ENCODE assay signal across 16 cellular contexts in the genomic region with DNA sequence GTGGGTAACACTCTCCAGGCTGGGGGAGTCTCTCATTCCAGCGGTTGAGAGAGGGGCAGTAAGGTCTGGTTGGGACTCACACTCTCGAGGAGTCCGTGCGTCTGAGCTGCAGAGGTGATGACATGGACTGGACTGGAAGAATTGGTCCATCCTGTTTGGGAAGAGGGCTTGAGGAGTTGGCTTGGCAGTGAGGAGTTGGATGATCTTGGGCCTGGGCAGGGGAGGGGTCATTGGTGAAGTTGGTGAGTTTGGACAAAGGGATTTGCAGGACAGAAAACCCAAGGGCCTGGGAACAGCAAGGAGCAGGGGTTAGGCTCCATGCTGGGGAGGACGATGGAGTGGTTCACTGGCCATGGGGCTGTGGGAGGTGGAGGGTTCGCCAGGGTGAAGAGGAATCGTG. TPM values are rescaled to one million over a fixed set of nuclear protein-coding genes. Genes with fewer than 3 reads are reported as not detected.
DNase-seq lines count a peak whose midpoint lies in the region; ATAC-seq, FAIRE-seq and TF ChIP-seq lines count a peak whose summit lies in the region.
"Had no signal": no experiment of that assay in that cellular context is flagged by ENCODE, and none has a peak within 500 bp of the region (broad histone marks: within the 10 kb centered on the region; RNA-seq: fewer than 3 reads in every experiment).

No MANE protein-coding gene starts in this region.

- no peak overlapping the region for H4K91ac ChIP-seq in trophoblast cell (ENCODE audit: low read depth, low read length)
- no peak overlapping the region for H4K91ac ChIP-seq in neuronal stem cell (ENCODE audit: low read depth, low read length, poor library complexity)

- H3K4ac ChIP-seq in trophoblast cell (ENCODE audit: low read depth, low read length) = peak overlapping the region; percentile 35
- H3K4ac ChIP-seq in neuronal stem cell (ENCODE audit: low read length) = no peak overlapping the region

- H2BK12ac ChIP-seq in trophoblast cell (ENCODE audit: low read length) (no peak overlapping the region), neuronal stem cell (ENCODE audit: low read length) (no peak overlapping the region)

- H3K27ac ChIP-seq in CD4-positive, alpha-beta T cell (ENCODE audit: low read depth, low read length) = no peak overlapping the region
- H3K27ac ChIP-seq in PC-3 (ENCODE audit: low read length) = no peak overlapping the region
- H3K27ac ChIP-seq in endodermal cell (ENCODE audit: low read depth, low read length) = no peak overlapping the region
- H3K27ac ChIP-seq in trophoblast cell (ENCODE audit: low read depth, low read length) = no peak overlapping the region
- no peak overlapping the region for H3K27ac ChIP-seq in neuronal stem cell (replicated peaks; ENCODE audit: low read length)
- H3K27ac ChIP-seq: coronary artery had no signal

- H3K36me3 ChIP-seq in PC-3 (ENCODE audit: low read depth, low read length) = no peaks in the 10 kb centered on the region
- peaks cover 20% of the 10 kb centered on the region for H3K36me3 ChIP-seq in endodermal cell (ENCODE audit: control insufficient read depth, insufficient read depth, low read length)
- peaks cover 0 to 4% of the 10 kb centered on the region in 2 experiments for H3K36me3 ChIP-seq in trophoblast cell (ENCODE audit: control insufficient read depth in 1 of 2, insufficient read depth in 2 of 2, low read length in 2 of 2)
- peaks cover 5 to 16% of the 10 kb centered on the region in 2 donors for H3K36me3 ChIP-seq in neuronal stem cell (replicated peaks in 1 of 2; ENCODE audit: control insufficient read depth in 2 of 2, insufficient read depth in 2 of 2, low read length in 2 of 2)

- H2BK15ac ChIP-seq in neuronal stem cell (ENCODE audit: low read length) = no peak overlapping the region

- DNase-seq in CD4-positive, alpha-beta T cell = no peak
- DNase-seq in PC-3 (no peak), endodermal cell (peak; percentile 36), trophoblast cell (no peak), GM12892 (ENCODE audit: insufficient read length) (no peak), NCI-H128 (lab: John Stamatoyannopoulos, UW; ENCODE audit: unreplicated experiment) (no peak), neuronal stem cell (ENCODE audit: low spot score) (no peak), GM10248 (ENCODE audit: extremely low spot score) (no peak)
- DNase-seq: activated naive CD8-positive, alpha-beta T cell treated with anti-CD3 and anti-CD28 coated beads, Interleukin-2, amount 10 ng/mL, durations not matched to agents 7 days and 5 days; BE2C; HCEC 1CT; NCI-H82; Right ventricle myocardium superior had no signal

- H2AK5ac ChIP-seq in trophoblast cell (ENCODE audit: low read length) (no peak overlapping the region), neuronal stem cell (ENCODE audit: low read depth, low read length) (no peak overlapping the region)

- H3K36me3 Mint-ChIP-seq in CD4-positive, alpha-beta T cell (ENCODE audit: low read depth) = peaks cover 17% of the 10 kb centered on the region
- H3K36me3 Mint-ChIP-seq in endodermal cell (ENCODE audit: low read depth) = peaks cover 32% of the 10 kb centered on the region

- no peak overlapping the region for H2BK120ac ChIP-seq in trophoblast cell (ENCODE audit: insufficient read depth, low read length, poor library complexity)
- no peak overlapping the region for H2BK120ac ChIP-seq in neuronal stem cell (ENCODE audit: low read depth, low read length)

- H2BK5ac ChIP-seq in trophoblast cell (ENCODE audit: low read depth, low read length, poor library complexity) = no peak overlapping the region
- no peak overlapping the region for H2BK5ac ChIP-seq in neuronal stem cell (ENCODE audit: low read length)

- H3K23ac ChIP-seq in trophoblast cell (ENCODE audit: low read length) = no peak overlapping the region
- H3K23ac ChIP-seq in neuronal stem cell (ENCODE audit: low read depth, low read length, poor library complexity) = no peak overlapping the region

- WGBS in endodermal cell (ENCODE audit: insufficient coverage in 1 of 2, insufficient read length in 1 of 2), 2 experiments = 85 to 98% methylated on average over 5 to 7 of the region's 7 CpGs
- WGBS in trophoblast cell (ENCODE audit: extremely low coverage, insufficient coverage, insufficient read length) = no CpG with 5 or more reads among the region's 7 CpGs
- WGBS in neuronal stem cell (ENCODE audit: extremely low coverage in 2 of 2, insufficient read length in 2 of 2, insufficient replicate concordance in 1 of 2), 2 donors = no CpG with 5 or more reads among the region's 7 CpGs

- H2AFZ ChIP-seq in PC-3 (ENCODE audit: low read length) = no peak overlapping the region
- H2AFZ ChIP-seq in trophoblast cell (ENCODE audit: insufficient read depth, low read length, poor library complexity) = no peak overlapping the region
- no peak overlapping the region for H2AFZ ChIP-seq in neuronal stem cell (ENCODE audit: low read length)

- no peaks in the 10 kb centered on the region for H3K27me3 ChIP-seq in CD4-positive, alpha-beta T cell (ENCODE audit: control insufficient read depth, insufficient read depth, low read length)
- no peaks in the 10 kb centered on the region for H3K27me3 ChIP-seq in PC-3 (ENCODE audit: low read length)
- peaks cover 28% of the 10 kb centered on the region for H3K27me3 ChIP-seq in endodermal cell (ENCODE audit: control insufficient read depth, insufficient read depth, low read length, poor library complexity, severe bottlenecking)
- no peaks in the 10 kb centered on the region for H3K27me3 ChIP-seq in trophoblast cell (ENCODE audit: insufficient read depth, low read length)
- no peaks in the 10 kb centered on the region for H3K27me3 ChIP-seq in neuronal stem cell (ENCODE audit: control insufficient read depth in 3 of 3, insufficient read depth in 3 of 3, low read depth in 1 of 3, low read length in 3 of 3)
- H3K27me3 ChIP-seq: BE2C had no signal

- no peak for TF ChIP-seq POLR2A in GM12892 (IDR thresholded peaks at IDR 0.05; ENCODE audit: low read depth, low read length)

- no peaks in the 10 kb centered on the region for H3F3A ChIP-seq in PC-3 (ENCODE audit: low read length, unreplicated experiment)

- H3K4me2 ChIP-seq in PC-3 (ENCODE audit: low read length) (peak overlapping the region; percentile 28; the same call in 1 of the 2 replicates), trophoblast cell (ENCODE audit: low read length) (no peak overlapping the region), neuronal stem cell (ENCODE audit: insufficient read depth, low read length, poor library complexity, severe bottlenecking) (no peak overlapping the region)

- no peak for TF ChIP-seq CTCF in CD4-positive, alpha-beta T cell (IDR thresholded peaks at IDR 0.05)
- TF ChIP-seq CTCF in PC-3 (conservative IDR thresholded peaks at IDR 0.05; ENCODE audit: low read depth, low read length) = no peak
- TF ChIP-seq CTCF in endodermal cell (conservative IDR thresholded peaks at IDR 0.05) = no peak
- TF ChIP-seq CTCF in GM10248 (IDR thresholded peaks at IDR 0.05; ENCODE audit: control extremely low read depth, extremely low read depth, low read depth, missing control alignments) = no peak

- H3K9me3 ChIP-seq in CD4-positive, alpha-beta T cell (ENCODE audit: control insufficient read depth, low read length) = no peaks in the 10 kb centered on the region
- H3K9me3 ChIP-seq in PC-3 (ENCODE audit: low read length) = no peaks in the 10 kb centered on the region
- H3K9me3 ChIP-seq in endodermal cell (ENCODE audit: control insufficient read depth, low read length) = no peaks in the 10 kb centered on the region
- H3K9me3 ChIP-seq in trophoblast cell (ENCODE audit: insufficient read depth, low read depth, low read length) = no peaks in the 10 kb centered on the region
- no peaks in the 10 kb centered on the region for H3K9me3 ChIP-seq in neuronal stem cell (replicated peaks in 1 of 2; ENCODE audit: control insufficient read depth in 2 of 2, insufficient read depth in 1 of 2, low read depth in 1 of 2, low read length in 2 of 2)
- H3K9me3 ChIP-seq: BE2C had no signal

- no peak for ATAC-seq in CD4-positive, alpha-beta T cell (ENCODE audit: poor library complexity)
- ATAC-seq in PC-3 = no peak

- CTCF ChIA-PET in CD4-positive, alpha-beta T cell (lab: Charles Lee) = no interaction called here
- CTCF ChIA-PET in PC-3 (lab: Charles Lee) (no interaction called here), GM10248 (lab: Yijun Ruan, JAX) (interaction anchor here (1.3 kb wide), 1 partner anchor 13 kb away, joined by 3 read pairs; no protein-coding TSS in a partner anchor)

- no peaks in the 10 kb centered on the region for H3K9me2 ChIP-seq in PC-3 (replicated peaks; ENCODE audit: low read length)

- H3K9me3 Mint-ChIP-seq in CD4-positive, alpha-beta T cell = no peaks in the 10 kb centered on the region
- no peaks in the 10 kb centered on the region for H3K9me3 Mint-ChIP-seq in endodermal cell
- H3K9me3 Mint-ChIP-seq: activated naive CD8-positive, alpha-beta T cell treated with anti-CD3 and anti-CD28 coated beads, Interleukin-2, amount 10 ng/mL, durations not matched to agents 7 days and 5 days had no signal

- no peak overlapping the region for H3K14ac ChIP-seq in trophoblast cell (ENCODE audit: low read length)
- H3K14ac ChIP-seq in neuronal stem cell (ENCODE audit: low read length) = no peak overlapping the region

- H3K4me1 Mint-ChIP-seq in CD4-positive, alpha-beta T cell (ENCODE audit: low read depth) = peaks cover 76% of the 10 kb centered on the region
- peaks cover 59% of the 10 kb centered on the region for H3K4me1 Mint-ChIP-seq in endodermal cell

- peak overlapping the region; percentile 73 for H3K27ac Mint-ChIP-seq in CD4-positive, alpha-beta T cell
- H3K27ac Mint-ChIP-seq in endodermal cell = peak overlapping the region; percentile 48

- POLR2A ChIA-PET in CD4-positive, alpha-beta T cell (lab: Charles Lee) = no interaction called here
- POLR2A ChIA-PET in PC-3 (lab: Charles Lee; ENCODE audit: unreplicated experiment) (no interaction called here), GM10248 (lab: Yijun Ruan, JAX) (no interaction called here)

- no peak overlapping the region for H3K18ac ChIP-seq in trophoblast cell (ENCODE audit: low read length)
- no peak overlapping the region for H3K18ac ChIP-seq in neuronal stem cell (ENCODE audit: low read length)

- H3K79me2 ChIP-seq in PC-3 (ENCODE audit: low read length) (peaks cover 89% of the 10 kb centered on the region), trophoblast cell (ENCODE audit: control insufficient read depth, insufficient read depth, low read length, poor library complexity) (peaks cover 39% of the 10 kb centered on the region)

- no peak overlapping the region for H4K12ac ChIP-seq in trophoblast cell (ENCODE audit: low read depth, low read length)

- peaks cover 10% of the 10 kb centered on the region for H3K79me1 ChIP-seq in trophoblast cell (ENCODE audit: low read length)
- peaks cover 14% of the 10 kb centered on the region for H3K79me1 ChIP-seq in neuronal stem cell (ENCODE audit: low read depth, low read length)

- no TSS peak for BruUV-seq in PC-3 (replicated peaks; lab: Mats Ljungman, UMichigan)

- H3K4me1 ChIP-seq in PC-3 (ENCODE audit: insufficient read depth, low read length) = peaks cover 31% of the 10 kb centered on the region
- peaks cover 19% of the 10 kb centered on the region for H3K4me1 ChIP-seq in endodermal cell (ENCODE audit: control insufficient read depth, insufficient read depth, low read length)
- peaks cover 29 to 32% of the 10 kb centered on the region in 2 experiments for H3K4me1 ChIP-seq in trophoblast cell (ENCODE audit: control insufficient read depth in 1 of 2, insufficient read depth in 2 of 2, low read length in 2 of 2)
- peaks cover 18 to 51% of the 10 kb centered on the region in 2 donors for H3K4me1 ChIP-seq in neuronal stem cell (ENCODE audit: control insufficient read depth in 2 of 2, insufficient read depth in 1 of 2, low read depth in 1 of 2, low read length in 2 of 2)

- peak overlapping the region; percentile 79 for H3K4me3 Mint-ChIP-seq in CD4-positive, alpha-beta T cell
- H3K4me3 Mint-ChIP-seq in endodermal cell = no peak overlapping the region
- H3K4me3 Mint-ChIP-seq: activated naive CD8-positive, alpha-beta T cell treated with anti-CD3 and anti-CD28 coated beads, Interleukin-2, amount 10 ng/mL, durations not matched to agents 7 days and 5 days had no signal

- H3K9ac ChIP-seq in PC-3 (ENCODE audit: low read length) (no peak overlapping the region), endodermal cell (ENCODE audit: extremely low read depth, low read length, poor library complexity, severe bottlenecking) (no peak overlapping the region), trophoblast cell (ENCODE audit: low read length) (no peak overlapping the region), neuronal stem cell (ENCODE audit: low read depth, low read length, poor library complexity) (no peak overlapping the region)

- H3K4me3 ChIP-seq in PC-3 (ENCODE audit: low read length) (no peak overlapping the region), endodermal cell (ENCODE audit: low read length) (no peak overlapping the region), trophoblast cell (ENCODE audit: low read depth, low read length) (no peak overlapping the region), neuronal stem cell (ENCODE audit: low read length in 2 of 2) (peak overlapping the region in 1 of 2 donors; percentile 15)
- H3K4me3 ChIP-seq: coronary artery, lung had no signal

- no peaks in the 10 kb centered on the region for H3K27me3 Mint-ChIP-seq in CD4-positive, alpha-beta T cell
- H3K27me3 Mint-ChIP-seq in endodermal cell (ENCODE audit: insufficient read depth) = peaks cover 15% of the 10 kb centered on the region
- H3K27me3 Mint-ChIP-seq: activated naive CD8-positive, alpha-beta T cell treated with anti-CD3 and anti-CD28 coated beads, Interleukin-2, amount 10 ng/mL, durations not matched to agents 7 days and 5 days had no signal

- peaks cover 10% of the 10 kb centered on the region; the same call in 1 of the 2 replicates for H4K20me1 ChIP-seq in PC-3 (ENCODE audit: low read length)

- intact Hi-C loops in CD4-positive, alpha-beta T cell (cut with DNase I, micrococcal nuclease) = no loop called here
- intact Hi-C loops in PC-3 (cut with micrococcal nuclease) = loop anchor here (10.0 kb wide), 1 partner anchor 238 kb away; no protein-coding TSS in a partner anchor

- no peak overlapping the region for H4K8ac ChIP-seq in trophoblast cell (ENCODE audit: low read depth, low read length)
- H4K8ac ChIP-seq in neuronal stem cell (ENCODE audit: low read depth, low read length) = no peak overlapping the region

- FAIRE-seq in GM12892 (lab: Jason Lieb, UNC) = no peak

RNA-seq across cellular contexts. Expression of a gene that starts 3.7 kb away (rescaled TPM):
- total RNA-seq in CD4-positive, alpha-beta T cell = 10 to 100 TPM; 17.2 to 19.6 TPM
- 37.0 and 46.4 TPM in 2 replicates for total RNA-seq in PC-3 (2014; rRNA removed)
- 10 to 100 TPM; 23.6 to 32.5 TPM for total RNA-seq in endodermal cell
- polyA plus RNA-seq in endodermal cell (2013, experiment 1 of 2) = 22.4 TPM
- 20.6 TPM for polyA plus RNA-seq in endodermal cell (2013, experiment 2 of 2)
- polyA plus RNA-seq in trophoblast cell (2013) = 12.8 and 12.9 TPM in 2 replicates
- 6.2 TPM for polyA plus RNA-seq in GM12892 (2012; ENCODE audit: missing spikeins)
- polyA plus RNA-seq in neuronal stem cell (2013, experiment 1 of 2) = 15.6 TPM
- polyA plus RNA-seq in neuronal stem cell (2013, experiment 2 of 2) = 15.8 TPM

RNA-seq across cellular contexts. Expression of a gene that starts 17.6 kb away (rescaled TPM):
- 1 to 10 TPM; 4.0 to 4.8 TPM for total RNA-seq in CD4-positive, alpha-beta T cell
- 22.3 and 35.5 TPM in 2 replicates for total RNA-seq in PC-3 (2014; rRNA removed)
- total RNA-seq in endodermal cell = 10 to 100 TPM; 56.3 to 56.6 TPM
- 36.7 TPM for polyA plus RNA-seq in endodermal cell (2013, experiment 1 of 2)
- 36.0 TPM for polyA plus RNA-seq in endodermal cell (2013, experiment 2 of 2)
- 18.4 and 19.0 TPM in 2 replicates for polyA plus RNA-seq in trophoblast cell (2013)
- 44.3 TPM for polyA plus RNA-seq in GM12892 (2012; ENCODE audit: missing spikeins)
- 19.2 TPM for polyA plus RNA-seq in neuronal stem cell (2013, experiment 1 of 2)
- 18.7 TPM for polyA plus RNA-seq in neuronal stem cell (2013, experiment 2 of 2)

RNA-seq across cellular contexts. Expression of a gene that starts 20.4 kb away (rescaled TPM):
- 1 to 10 TPM; 2.0 to 2.4 TPM for total RNA-seq in CD4-positive, alpha-beta T cell
- total RNA-seq in PC-3 (2014; rRNA removed) (0.52 and 2.4 TPM in 2 replicates), endodermal cell (1 to 10 TPM; 2.1 to 8.5 TPM)
- 1.2 TPM for polyA plus RNA-seq in endodermal cell (2013, experiment 1 of 2)
- polyA plus RNA-seq in endodermal cell (2013, experiment 2 of 2) = 1.1 TPM
- polyA plus RNA-seq in trophoblast cell (2013) = 0.62 and 0.67 TPM in 2 replicates
- polyA plus RNA-seq in GM12892 (2012; ENCODE audit: missing spikeins) = 0.68 TPM
- polyA plus RNA-seq in neuronal stem cell (2013, experiment 1 of 2) = 1.2 TPM
- 1.0 TPM for polyA plus RNA-seq in neuronal stem cell (2013, experiment 2 of 2)
- total RNA-seq: M059J had no signal

RNA-seq across cellular contexts. Expression of a gene that starts 57.9 kb away (rescaled TPM):
- 100 to 1,000 TPM; 152 to 154 TPM for total RNA-seq in CD4-positive, alpha-beta T cell
- total RNA-seq in PC-3 (2014; rRNA removed) (32.3 and 38.9 TPM in 2 replicates), endodermal cell (10 to 100 TPM; 67.1 to 90.3 TPM)
- 82.3 TPM for polyA plus RNA-seq in endodermal cell (2013, experiment 1 of 2)
- 65.2 TPM for polyA plus RNA-seq in endodermal cell (2013, experiment 2 of 2)
- polyA plus RNA-seq in trophoblast cell (2013) = 30.4 TPM in 2 replicates
- polyA plus RNA-seq in GM12892 (2012; ENCODE audit: missing spikeins) = 63.6 TPM
- 37.0 TPM for polyA plus RNA-seq in neuronal stem cell (2013, experiment 1 of 2)
- 35.8 TPM for polyA plus RNA-seq in neuronal stem cell (2013, experiment 2 of 2)
